1 cellular context compared by ENCODE assay signal in the genomic region with DNA sequence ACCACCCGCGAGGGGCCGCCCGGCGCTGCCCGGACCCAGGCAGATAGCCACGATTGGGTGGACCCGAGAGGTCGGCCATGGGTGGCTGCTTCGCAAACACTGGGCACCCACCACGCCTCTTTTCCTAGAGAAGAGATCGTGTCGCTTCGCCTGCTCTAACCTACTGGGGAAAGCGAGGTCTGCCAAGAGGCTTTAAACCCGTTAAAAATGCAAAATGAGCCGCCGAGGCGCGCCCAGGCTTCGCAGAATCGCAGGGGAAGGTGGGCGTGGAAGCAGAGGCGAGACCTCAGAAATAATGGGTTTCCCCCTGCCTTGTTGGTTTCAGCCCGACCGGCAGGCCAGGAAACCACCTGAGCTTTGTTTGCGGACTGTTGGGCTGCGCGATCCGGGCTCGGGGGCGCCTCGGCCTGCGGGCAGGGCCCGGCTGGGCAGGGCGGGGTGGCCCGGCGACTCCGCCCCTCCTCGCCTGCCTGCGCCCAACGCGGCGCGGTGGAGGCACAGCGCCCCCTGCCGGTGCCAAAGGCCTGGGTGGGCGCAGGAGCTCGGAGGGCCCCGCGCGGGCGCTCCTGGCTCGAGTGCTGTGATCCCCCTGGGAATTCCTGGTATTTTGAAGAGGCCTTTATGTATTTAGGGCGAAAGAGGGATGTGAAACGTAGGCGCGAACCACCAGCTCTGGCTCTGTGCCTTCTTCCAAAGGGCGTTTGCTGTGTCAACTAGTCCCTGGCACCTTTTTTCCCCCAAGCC.
TF ChIP-seq lines count a peak whose summit lies in the region.

No MANE protein-coding gene starts in this region.

TF ChIP-seq in GM12878, 131 proteins besides CTCF, POLR2A, EP300 and RAD21 (continued from another document and continues in another):
- TF ChIP-seq E2F4 (IDR thresholded peaks at IDR 0.05; ENCODE audit: low read depth, low read length): no peak
- TF ChIP-seq ZNF24 (IDR thresholded peaks at IDR 0.05): peak; percentile 78
- no peak for TF ChIP-seq EZH2 (IDR thresholded peaks at IDR 0.05; ENCODE audit: borderline replicate concordance, control insufficient read depth, low read depth, low read length)
- no peak for TF ChIP-seq PBX3 (IDR thresholded peaks at IDR 0.05; ENCODE audit: insufficient replicate concordance, low read depth, low read length)
- TF ChIP-seq MEF2B (IDR thresholded peaks at IDR 0.05; ENCODE audit: partially characterized antibody, poor library complexity, severe bottlenecking): peak; percentile 96
- peak; percentile 97 for TF ChIP-seq SMAD5 (IDR thresholded peaks at IDR 0.05; ENCODE audit: low read depth)
- no peak for TF ChIP-seq SUZ12 (IDR thresholded peaks at IDR 0.05; ENCODE audit: unreplicated experiment)
- peak in 1 of 2 experiments; percentile 79; a peak in 1 of 3 replicates for TF ChIP-seq EGR1 (IDR thresholded peaks at IDR 0.05; ENCODE audit: borderline replicate concordance in 1 of 2, low read depth in 2 of 2, low read length in 2 of 2)
- peak; percentile 91 for TF ChIP-seq ZNF592 (IDR thresholded peaks at IDR 0.05)
- no peak for TF ChIP-seq YBX1 (IDR thresholded peaks at IDR 0.05)
- no peak for TF ChIP-seq PRDM15 (CRISPR knock-in tag; IDR thresholded peaks at IDR 0.05)
- no peak for TF ChIP-seq E4F1 (IDR thresholded peaks at IDR 0.05; ENCODE audit: borderline replicate concordance, partially characterized antibody)
- peak; percentile 96 for TF ChIP-seq ZNF207 (IDR thresholded peaks at IDR 0.05; ENCODE audit: borderline replicate concordance)
- TF ChIP-seq CEBPZ (IDR thresholded peaks at IDR 0.05; ENCODE audit: low read depth, low read length): no peak
- TF ChIP-seq, protein P1, sequence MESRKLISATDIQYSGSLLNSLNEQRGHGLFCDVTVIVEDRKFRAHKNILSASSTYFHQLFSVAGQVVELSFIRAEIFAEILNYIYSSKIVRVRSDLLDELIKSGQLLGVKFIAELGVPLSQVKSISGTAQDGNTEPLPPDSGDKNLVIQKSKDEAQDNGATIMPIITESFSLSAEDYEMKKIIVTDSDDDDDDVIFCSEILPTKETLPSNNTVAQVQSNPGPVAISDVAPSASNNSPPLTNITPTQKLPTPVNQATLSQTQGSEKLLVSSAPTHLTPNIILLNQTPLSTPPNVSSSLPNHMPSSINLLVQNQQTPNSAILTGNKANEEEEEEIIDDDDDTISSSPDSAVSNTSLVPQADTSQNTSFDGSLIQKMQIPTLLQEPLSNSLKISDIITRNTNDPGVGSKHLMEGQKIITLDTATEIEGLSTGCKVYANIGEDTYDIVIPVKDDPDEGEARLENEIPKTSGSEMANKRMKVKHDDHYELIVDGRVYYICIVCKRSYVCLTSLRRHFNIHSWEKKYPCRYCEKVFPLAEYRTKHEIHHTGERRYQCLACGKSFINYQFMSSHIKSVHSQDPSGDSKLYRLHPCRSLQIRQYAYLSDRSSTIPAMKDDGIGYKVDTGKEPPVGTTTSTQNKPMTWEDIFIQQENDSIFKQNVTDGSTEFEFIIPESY (IDR thresholded peaks at IDR 0.05): no peak
- TF ChIP-seq PML (IDR thresholded peaks at IDR 0.05; ENCODE audit: low read length): peak; percentile 93
- TF ChIP-seq MYB (IDR thresholded peaks at IDR 0.05; ENCODE audit: borderline replicate concordance, low read depth, low read length): no peak; the same call in none of the 2 replicates
- no peak for TF ChIP-seq HSF1 (IDR thresholded peaks at IDR 0.05; ENCODE audit: low read depth, low read length)
- no peak for TF ChIP-seq KDM1A (IDR thresholded peaks at IDR 0.05; ENCODE audit: borderline replicate concordance)
- TF ChIP-seq FOS (IDR thresholded peaks at IDR 0.05; ENCODE audit: borderline replicate concordance, extremely low read depth, insufficient read length): no peak
- TF ChIP-seq NFXL1 (IDR thresholded peaks at IDR 0.05; ENCODE audit: borderline replicate concordance): no peak
- TF ChIP-seq, protein P2, sequence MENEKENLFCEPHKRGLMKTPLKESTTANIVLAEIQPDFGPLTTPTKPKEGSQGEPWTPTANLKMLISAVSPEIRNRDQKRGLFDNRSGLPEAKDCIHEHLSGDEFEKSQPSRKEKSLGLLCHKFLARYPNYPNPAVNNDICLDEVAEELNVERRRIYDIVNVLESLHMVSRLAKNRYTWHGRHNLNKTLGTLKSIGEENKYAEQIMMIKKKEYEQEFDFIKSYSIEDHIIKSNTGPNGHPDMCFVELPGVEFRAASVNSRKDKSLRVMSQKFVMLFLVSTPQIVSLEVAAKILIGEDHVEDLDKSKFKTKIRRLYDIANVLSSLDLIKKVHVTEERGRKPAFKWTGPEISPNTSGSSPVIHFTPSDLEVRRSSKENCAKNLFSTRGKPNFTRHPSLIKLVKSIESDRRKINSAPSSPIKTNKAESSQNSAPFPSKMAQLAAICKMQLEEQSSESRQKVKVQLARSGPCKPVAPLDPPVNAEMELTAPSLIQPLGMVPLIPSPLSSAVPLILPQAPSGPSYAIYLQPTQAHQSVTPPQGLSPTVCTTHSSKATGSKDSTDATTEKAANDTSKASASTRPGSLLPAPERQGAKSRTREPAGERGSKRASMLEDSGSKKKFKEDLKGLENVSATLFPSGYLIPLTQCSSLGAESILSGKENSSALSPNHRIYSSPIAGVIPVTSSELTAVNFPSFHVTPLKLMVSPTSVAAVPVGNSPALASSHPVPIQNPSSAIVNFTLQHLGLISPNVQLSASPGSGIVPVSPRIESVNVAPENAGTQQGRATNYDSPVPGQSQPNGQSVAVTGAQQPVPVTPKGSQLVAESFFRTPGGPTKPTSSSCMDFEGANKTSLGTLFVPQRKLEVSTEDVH (IDR thresholded peaks at IDR 0.05; ENCODE audit: low read depth, partially characterized antibody): no peak
- no peak for TF ChIP-seq NR2C2 (IDR thresholded peaks at IDR 0.05; ENCODE audit: borderline replicate concordance, control insufficient read depth, insufficient read length, low read depth)
- peak; percentile 80 for TF ChIP-seq NFIC (IDR thresholded peaks at IDR 0.05; ENCODE audit: low read depth, low read length)
- TF ChIP-seq ZNF217 (IDR thresholded peaks at IDR 0.05): peak; percentile 47; the same call in 1 of the 2 replicates
